In the genomic region with DNA sequence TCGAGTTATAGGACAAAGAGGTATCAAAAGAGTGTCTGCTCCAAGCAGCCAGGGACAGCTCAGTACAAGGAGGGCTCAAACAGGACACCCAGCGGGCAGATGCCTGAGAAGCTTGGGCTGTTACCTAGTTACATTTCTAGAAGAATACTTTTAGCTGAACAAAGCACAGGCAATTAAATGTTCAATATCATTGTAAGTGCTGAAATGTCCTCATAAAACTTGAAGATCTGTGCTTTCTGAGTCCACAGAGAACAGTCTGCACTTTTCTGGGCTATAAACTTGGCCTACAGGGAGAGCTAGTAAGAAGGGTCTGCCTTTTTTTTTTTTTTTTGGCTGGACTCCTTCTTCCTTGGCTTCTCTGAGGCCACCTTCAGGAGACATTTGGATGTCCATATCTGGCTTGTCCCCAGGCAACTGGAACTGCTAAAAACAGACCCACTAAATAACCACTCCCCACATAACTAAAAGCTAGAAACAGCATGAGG, we compare ENCODE assay signal across 16 cellular contexts.
DNase-seq lines count a peak whose midpoint lies in the region; ATAC-seq and TF ChIP-seq lines count a peak whose summit lies in the region.
"Had no signal": no experiment of that assay in that cellular context is flagged by ENCODE, and none has a peak within 500 bp of the region (broad histone marks: within the 10 kb centered on the region; RNA-seq: fewer than 3 reads in every experiment).

No MANE protein-coding gene starts in this region.

- TF ChIP-seq CTCF in mammary epithelial cell (conservative IDR thresholded peaks at IDR 0.05 in 1 of 2, IDR thresholded peaks at IDR 0.05 in 1 of 2; ENCODE audit: extremely low read depth in 1 of 2, insufficient read depth in 1 of 2, low read depth in 1 of 2, low read length in 2 of 2): no peak
- no peak for TF ChIP-seq CTCF in MCF 10A (IDR thresholded peaks at IDR 0.05; ENCODE audit: unreplicated experiment)
- peak; percentile 13 for TF ChIP-seq CTCF in epithelial cell of proximal tubule (conservative IDR thresholded peaks at IDR 0.05; ENCODE audit: low read depth, low read length)
- TF ChIP-seq CTCF in mucosa of descending colon (IDR thresholded peaks at IDR 0.05): no peak
- TF ChIP-seq CTCF in vagina (IDR thresholded peaks at IDR 0.05): no peak
- no peak for TF ChIP-seq CTCF in activated CD8-positive, alpha-beta T cell treated with anti-CD3 and anti-CD28 coated beads for 36 hours (IDR thresholded peaks at IDR 0.05)

- in situ Hi-C loops in mammary epithelial cell (cut with MboI; ENCODE audit: low sequenced_read_pairs in 2 of 2): loop anchor here in 1 of 2 donors (10.0 to 25.0 kb wide), 2 partner anchors 342 to 799 kb away; no protein-coding TSS in a partner anchor

- 67% methylated on average over 2 of the region's 2 CpGs for WGBS in mammary epithelial cell (ENCODE audit: low coverage, missing lambda C conversion rate)

- no peaks in the 10 kb centered on the region for H4K20me1 ChIP-seq in mammary epithelial cell (ENCODE audit: insufficient read depth, low read length)

- peak overlapping the region; percentile 65 for H3K27ac ChIP-seq in mammary epithelial cell (ENCODE audit: insufficient read depth, low read depth, low read length)
- peak overlapping the region; percentile 64 for H3K27ac ChIP-seq in vagina

- H3K4me3 Mint-ChIP-seq in MCF 10A (ENCODE audit: unreplicated experiment): no peak overlapping the region
- H3K4me3 Mint-ChIP-seq in activated CD8-positive, alpha-beta T cell treated with anti-CD3 and anti-CD28 coated beads for 36 hours: no peak overlapping the region
- no peak overlapping the region for H3K4me3 Mint-ChIP-seq in activated CD4-positive, alpha-beta T cell treated with anti-CD3 and anti-CD28 coated beads, Interleukin-2, amount 10 ng/mL, durations not matched to agents 24 days and 14 days

- POLR2A ChIA-PET in MCF 10A (lab: Yijun Ruan, JAX): no interaction called here
- POLR2A ChIA-PET in activated CD8-positive, alpha-beta T cell treated with anti-CD3 and anti-CD28 coated beads for 36 hours (lab: Charles Lee): no interaction called here

- DNase-seq in mammary epithelial cell (no peak), MCF 10A (ENCODE audit: unreplicated experiment) (no peak), epithelial cell of proximal tubule (ENCODE audit: low read depth) (no peak), mucosa of descending colon (no peak), vagina (ENCODE audit: extremely low spot score in 2 of 2) (no peak), glomerular visceral epithelial cell (ENCODE audit: extremely low spot score) (no peak)
- no peak for DNase-seq in activated CD8-positive, alpha-beta T cell treated with anti-CD3 and anti-CD28 coated beads for 36 hours
- no peak for DNase-seq in activated CD4-positive, alpha-beta T cell treated with anti-CD3 and anti-CD28 coated beads, Interleukin-2, amount 10 ng/mL, durations not matched to agents 24 days and 14 days
- DNase-seq: 8988T; DMS 273 treated with DMSO at 0.1 percent for 48 hours; EL; NCI-H1048; NCI-H2107; NCI-H526 treated with DMSO at 0.1 percent for 48 hours; NK-92 treated with Interleukin-12 subunit alpha and Interleukin-12 subunit beta, amount 100 ng/mL, for 24 hours had no signal

- H3K27me3 Mint-ChIP-seq in MCF 10A (ENCODE audit: insufficient read depth, unreplicated experiment): no peaks in the 10 kb centered on the region
- no peaks in the 10 kb centered on the region for H3K27me3 Mint-ChIP-seq in activated CD8-positive, alpha-beta T cell treated with anti-CD3 and anti-CD28 coated beads for 36 hours
- no peaks in the 10 kb centered on the region for H3K27me3 Mint-ChIP-seq in activated CD4-positive, alpha-beta T cell treated with anti-CD3 and anti-CD28 coated beads, Interleukin-2, amount 10 ng/mL, durations not matched to agents 24 days and 14 days

- H3K9me3 ChIP-seq in mammary epithelial cell (replicated peaks; ENCODE audit: insufficient read depth, low read length) (no peaks in the 10 kb centered on the region), mucosa of descending colon (no peaks in the 10 kb centered on the region), vagina (no peaks in the 10 kb centered on the region)
- H3K9me3 ChIP-seq: HAP-1 had no signal

- H3K36me3 ChIP-seq in mammary epithelial cell (ENCODE audit: insufficient read depth, low read length): no peaks in the 10 kb centered on the region
- no peaks in the 10 kb centered on the region for H3K36me3 ChIP-seq in mucosa of descending colon (ENCODE audit: low read depth)
- no peaks in the 10 kb centered on the region for H3K36me3 ChIP-seq in vagina
- H3K36me3 ChIP-seq: HAP-1 had no signal

- H3K4me1 Mint-ChIP-seq in MCF 10A (ENCODE audit: insufficient read depth, unreplicated experiment): peaks cover 5% of the 10 kb centered on the region
- no peaks in the 10 kb centered on the region for H3K4me1 Mint-ChIP-seq in activated CD8-positive, alpha-beta T cell treated with anti-CD3 and anti-CD28 coated beads for 36 hours (ENCODE audit: low read depth)
- H3K4me1 Mint-ChIP-seq in activated CD4-positive, alpha-beta T cell treated with anti-CD3 and anti-CD28 coated beads, Interleukin-2, amount 10 ng/mL, durations not matched to agents 24 days and 14 days: no peaks in the 10 kb centered on the region

- no peak overlapping the region for H3K9ac ChIP-seq in mammary epithelial cell (ENCODE audit: insufficient read depth, low read length)

- no peak overlapping the region for H3K4me2 ChIP-seq in mammary epithelial cell (ENCODE audit: insufficient read depth, low read depth, low read length)

- TF ChIP-seq POLR2A in vagina (IDR thresholded peaks at IDR 0.05): no peak

- peak overlapping the region; percentile 66 for H2AFZ ChIP-seq in mammary epithelial cell (ENCODE audit: low read depth, low read length)

- dilution Hi-C loops in mammary epithelial cell (cut with HindIII; ENCODE audit: low sequenced_read_pairs): loop anchor here (25.0 kb wide), 1 partner anchor 799 kb away; no protein-coding TSS in a partner anchor

- peak; percentile 51 for ATAC-seq in mucosa of descending colon
- ATAC-seq in activated CD8-positive, alpha-beta T cell treated with anti-CD3 and anti-CD28 coated beads for 36 hours: no peak

- no peaks in the 10 kb centered on the region for H3K27me3 ChIP-seq in mammary epithelial cell (ENCODE audit: insufficient read depth, low read length)
- H3K27me3 ChIP-seq in vagina: no peaks in the 10 kb centered on the region

- no peak overlapping the region for H3K4me3 ChIP-seq in mammary epithelial cell (replicated peaks in 1 of 3; ENCODE audit: insufficient read depth in 1 of 3, low read depth in 2 of 3, low read length in 3 of 3)
- no peak overlapping the region for H3K4me3 ChIP-seq in epithelial cell of proximal tubule (ENCODE audit: low read depth, low read length)
- no peak overlapping the region for H3K4me3 ChIP-seq in mucosa of descending colon
- H3K4me3 ChIP-seq in vagina: no peak overlapping the region
- H3K4me3 ChIP-seq: HAP-1 had no signal

- CTCF ChIA-PET in mammary epithelial cell (lab: Charles Lee; ENCODE audit: low non-redundant PET): no interaction called here
- CTCF ChIA-PET in MCF 10A (lab: Yijun Ruan, JAX): interaction anchor here (0.5 to 2.6 kb wide), 9 partner anchors 32 to 824 kb away, joined by 3 to 18 read pairs (median 3); no protein-coding TSS in a partner anchor
- CTCF ChIA-PET in activated CD8-positive, alpha-beta T cell treated with anti-CD3 and anti-CD28 coated beads for 36 hours (lab: Charles Lee): no interaction called here

- H3K36me3 Mint-ChIP-seq in MCF 10A (ENCODE audit: insufficient read depth, unreplicated experiment): no peaks in the 10 kb centered on the region
- no peaks in the 10 kb centered on the region for H3K36me3 Mint-ChIP-seq in activated CD8-positive, alpha-beta T cell treated with anti-CD3 and anti-CD28 coated beads for 36 hours (ENCODE audit: low read depth)
- no peaks in the 10 kb centered on the region for H3K36me3 Mint-ChIP-seq in activated CD4-positive, alpha-beta T cell treated with anti-CD3 and anti-CD28 coated beads, Interleukin-2, amount 10 ng/mL, durations not matched to agents 24 days and 14 days (ENCODE audit: low read depth)

- no peaks in the 10 kb centered on the region for H3K9me3 Mint-ChIP-seq in MCF 10A (ENCODE audit: unreplicated experiment)
- H3K9me3 Mint-ChIP-seq in activated CD8-positive, alpha-beta T cell treated with anti-CD3 and anti-CD28 coated beads for 36 hours: no peaks in the 10 kb centered on the region
- H3K9me3 Mint-ChIP-seq in activated CD4-positive, alpha-beta T cell treated with anti-CD3 and anti-CD28 coated beads, Interleukin-2, amount 10 ng/mL, durations not matched to agents 24 days and 14 days: no peaks in the 10 kb centered on the region

- H3K27ac Mint-ChIP-seq in MCF 10A (ENCODE audit: low read depth, unreplicated experiment): no peak overlapping the region
- no peak overlapping the region for H3K27ac Mint-ChIP-seq in activated CD8-positive, alpha-beta T cell treated with anti-CD3 and anti-CD28 coated beads for 36 hours
- H3K27ac Mint-ChIP-seq in activated CD4-positive, alpha-beta T cell treated with anti-CD3 and anti-CD28 coated beads, Interleukin-2, amount 10 ng/mL, durations not matched to agents 24 days and 14 days: no peak overlapping the region

- peaks cover 16% of the 10 kb centered on the region for H3K4me1 ChIP-seq in mammary epithelial cell (ENCODE audit: insufficient read depth, low read length)
- peaks cover 4% of the 10 kb centered on the region for H3K4me1 ChIP-seq in mucosa of descending colon (ENCODE audit: low read depth)
- peaks cover 50% of the 10 kb centered on the region for H3K4me1 ChIP-seq in vagina

- no peaks in the 10 kb centered on the region for H3K79me2 ChIP-seq in mammary epithelial cell (ENCODE audit: insufficient read depth, low read length)

- BruUV-seq in mammary epithelial cell (replicated peaks; lab: Mats Ljungman, UMichigan) (no TSS peak), MCF 10A (replicated peaks; lab: Mats Ljungman, UMichigan) (no TSS peak)

- intact Hi-C loops in mammary epithelial cell (cut with micrococcal nuclease) (loop anchor here (10.0 kb wide), 2 partner anchors 632 to 1052 kb away; no protein-coding TSS in a partner anchor), MCF 10A (cut with micrococcal nuclease) (no loop called here), mucosa of descending colon (cut with DNase I, micrococcal nuclease) (no loop called here), vagina (cut with DNase I) (loop anchor here (5.0 kb wide), 1 partner anchor 344 kb away; no protein-coding TSS in a partner anchor)
- intact Hi-C loops in activated CD8-positive, alpha-beta T cell treated with anti-CD3 and anti-CD28 coated beads for 36 hours (cut with micrococcal nuclease): loop anchor here (10.0 kb wide), 2 partner anchors 342 to 802 kb away; no protein-coding TSS in a partner anchor
- intact Hi-C loops in activated CD4-positive, alpha-beta T cell treated with anti-CD3 and anti-CD28 coated beads, Interleukin-2, amount 10 ng/mL, durations not matched to agents 24 days and 14 days (cut with micrococcal nuclease): no loop called here

Comparison
In these comparisons a context has a peak if more than half of its experiments do, and no peak if none do; other contexts are left out.
1. intact Hi-C loops: an anchor here in mammary epithelial cell (10.0 kb wide), vagina (5.0 kb wide) and activated CD8-positive, alpha-beta T cell treated with anti-CD3 and anti-CD28 coated beads for 36 hours (10.0 kb wide); none called in MCF 10A, mucosa of descending colon and activated CD4-positive, alpha-beta T cell treated with anti-CD3 and anti-CD28 coated beads, Interleukin-2, amount 10 ng/mL, durations not matched to agents 24 days and 14 days.